In the genomic region with DNA sequence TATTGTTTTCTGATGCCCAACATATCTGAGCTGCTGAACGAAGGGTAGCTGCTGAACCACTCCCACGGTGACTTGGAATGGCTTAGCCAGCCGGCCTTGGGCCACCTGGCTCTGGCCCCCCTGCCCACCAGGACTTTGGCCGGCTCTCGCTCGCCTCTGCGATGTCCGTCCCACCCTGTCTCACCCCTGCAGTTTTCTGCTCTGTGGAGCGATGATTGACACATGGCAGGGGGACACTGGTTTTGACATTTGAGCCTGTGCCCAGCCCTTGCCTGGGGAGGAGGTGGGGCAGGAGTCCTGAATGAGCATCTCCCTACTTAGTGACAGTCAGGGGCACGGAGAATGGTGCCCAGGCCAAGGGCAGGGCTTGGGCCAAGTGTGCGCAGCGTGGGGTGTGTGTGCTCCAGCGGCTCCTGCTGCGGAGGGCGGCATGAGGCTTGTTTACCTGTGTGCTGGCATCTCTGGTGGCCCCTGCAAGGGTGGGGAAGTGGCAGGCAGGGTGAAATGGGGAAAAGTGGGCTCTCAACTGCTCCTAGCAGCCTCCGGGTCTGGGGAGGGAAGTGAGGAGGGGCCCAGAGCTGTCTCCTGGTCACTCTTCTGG, we compare ENCODE assay signal across 8 cellular contexts. TPM values are rescaled to one million over a fixed set of nuclear protein-coding genes. Genes with fewer than 3 reads are reported as not detected.
DNase-seq lines count a peak whose midpoint lies in the region; ATAC-seq lines count a peak whose summit lies in the region.

No MANE protein-coding gene starts in this region.

- H3K79me2 ChIP-seq in GM23248 (ENCODE audit: insufficient read depth), result no peaks in the 10 kb centered on the region

- peak; percentile 1 to 4 for ATAC-seq in right cardiac atrium
- no peak for ATAC-seq in GM18870 (IDR thresholded peaks at IDR 0.05; ENCODE audit: unreplicated experiment)
- ATAC-seq in GM19397 (IDR thresholded peaks at IDR 0.05; ENCODE audit: unreplicated experiment), result no peak
- ATAC-seq in GM18868 (IDR thresholded peaks at IDR 0.05; ENCODE audit: unreplicated experiment), result no peak

- peaks cover 15% of the 10 kb centered on the region for H3K36me3 Mint-ChIP-seq in activated CD4-positive, alpha-beta memory T cell treated with anti-CD3 and anti-CD28 coated beads for 36 hours

- intact Hi-C loops in activated CD4-positive, alpha-beta memory T cell treated with anti-CD3 and anti-CD28 coated beads for 36 hours (cut with micrococcal nuclease), result no loop called here
- intact Hi-C loops in right cardiac atrium (cut with DNase I), result no loop called here

- CTCF ChIA-PET in activated CD4-positive, alpha-beta memory T cell treated with anti-CD3 and anti-CD28 coated beads for 36 hours (lab: Charles Lee), result interaction anchor here (2.5 to 4.8 kb wide), 2 partner anchors 9 to 13 kb away, joined by 10 to 43 read pairs; no protein-coding TSS in a partner anchor

- H3K9ac ChIP-seq in GM23248 (peak overlapping the region; percentile 84), skeletal muscle satellite cell (ENCODE audit: low read depth, low read length) (peak overlapping the region; percentile 66)

- H3K4me1 ChIP-seq in GM23248 (ENCODE audit: insufficient read depth) (peaks cover 10% of the 10 kb centered on the region), right cardiac atrium (ENCODE audit: control insufficient read depth, insufficient read depth, low read length) (no peaks in the 10 kb centered on the region), skeletal muscle satellite cell (ENCODE audit: control insufficient read depth, insufficient read depth, low read length) (peaks cover 32% of the 10 kb centered on the region)

- no peaks in the 10 kb centered on the region for H3K9me2 ChIP-seq in GM23248 (ENCODE audit: insufficient read depth)

- in situ Hi-C loops in GM23248 (cut with MboI), result no loop called here

- peak overlapping the region; percentile 76 for H3K4me3 ChIP-seq in GM23248
- peak overlapping the region; percentile 67 for H3K4me3 ChIP-seq in right cardiac atrium (ENCODE audit: low read length)
- peak overlapping the region; percentile 71 for H3K4me3 ChIP-seq in skeletal muscle satellite cell (ENCODE audit: low read length)

- no peaks in the 10 kb centered on the region for H3K9me3 Mint-ChIP-seq in activated CD4-positive, alpha-beta memory T cell treated with anti-CD3 and anti-CD28 coated beads for 36 hours

- WGBS in GM23248 (ENCODE audit: low coverage in 1 of 2, low lambda C conversion rate in 2 of 2, missing lambda C conversion rate in 2 of 2), 2 experiments, result 57 to 63% methylated on average over 16 of the region's 16 CpGs
- WGBS in right cardiac atrium, result 77% methylated on average over 16 of the region's 16 CpGs

- no peaks in the 10 kb centered on the region for H4K20me1 ChIP-seq in GM23248 (ENCODE audit: insufficient read depth)

- H3K36me3 ChIP-seq in GM23248 (ENCODE audit: low read depth), result no peaks in the 10 kb centered on the region
- no peaks in the 10 kb centered on the region for H3K36me3 ChIP-seq in skeletal muscle satellite cell (ENCODE audit: insufficient read depth, low read length)

- H3K4me3 Mint-ChIP-seq in activated CD4-positive, alpha-beta memory T cell treated with anti-CD3 and anti-CD28 coated beads for 36 hours, result peak overlapping the region; percentile 71

- DNase-seq in GM23248 (no peak), right cardiac atrium (peak in 1 of 3 donors; percentile 64), NCI-H69 (lab: John Stamatoyannopoulos, UW) (no peak)
- DNase-seq in activated CD4-positive, alpha-beta memory T cell treated with anti-CD3 and anti-CD28 coated beads for 36 hours, result no peak

- H3K9me3 ChIP-seq in GM23248 (ENCODE audit: low read depth) (no peaks in the 10 kb centered on the region), right cardiac atrium (ENCODE audit: control insufficient read depth, low read length) (no peaks in the 10 kb centered on the region), skeletal muscle satellite cell (replicated peaks; ENCODE audit: low read length) (no peaks in the 10 kb centered on the region)

- H3F3A ChIP-seq in GM23248 (ENCODE audit: insufficient read depth), result no peaks in the 10 kb centered on the region

- H3K27me3 ChIP-seq in GM23248 (replicated peaks; ENCODE audit: insufficient read depth) (no peaks in the 10 kb centered on the region), right cardiac atrium (ENCODE audit: control insufficient read depth, insufficient read depth) (no peaks in the 10 kb centered on the region), skeletal muscle satellite cell (ENCODE audit: control insufficient read depth, insufficient read depth, low read length) (no peaks in the 10 kb centered on the region)

- no peaks in the 10 kb centered on the region for H3K27me3 Mint-ChIP-seq in activated CD4-positive, alpha-beta memory T cell treated with anti-CD3 and anti-CD28 coated beads for 36 hours

- H3K4me1 Mint-ChIP-seq in activated CD4-positive, alpha-beta memory T cell treated with anti-CD3 and anti-CD28 coated beads for 36 hours (ENCODE audit: low read depth), result peaks cover 32% of the 10 kb centered on the region

- peak overlapping the region; percentile 62 for H3K27ac Mint-ChIP-seq in activated CD4-positive, alpha-beta memory T cell treated with anti-CD3 and anti-CD28 coated beads for 36 hours

- no peak overlapping the region for H3K27ac ChIP-seq in GM23248
- H3K27ac ChIP-seq in right cardiac atrium (ENCODE audit: low read length), result peak overlapping the region; percentile 63

- POLR2A ChIA-PET in activated CD4-positive, alpha-beta memory T cell treated with anti-CD3 and anti-CD28 coated beads for 36 hours (lab: Charles Lee), result interaction anchor here (1.1 kb wide), 1 partner anchor 18 kb away, joined by 3 read pairs; no protein-coding TSS in a partner anchor

- peak overlapping the region; percentile 73 for H3K4me2 ChIP-seq in GM23248 (ENCODE audit: unreplicated experiment)
- peak overlapping the region; percentile 98 for H3K4me2 ChIP-seq in skeletal muscle satellite cell (ENCODE audit: low read length)

- peak overlapping the region; percentile 79 for H2AFZ ChIP-seq in GM23248

RNA-seq across cellular contexts. Expression of gene CDKN1C, which starts 15.7 kb away (rescaled TPM):
- total RNA-seq in GM23248 (2014; rRNA removed; shearing (Covaris generic)), result 0.43 TPM in 1 of 2 replicates, not detected in the other
- 0.38 and 1.2 TPM in 2 replicates for polyA plus RNA-seq in GM23248 (2016; fragmentation: Nextera tagmentation; extraction: Ambion mirVana)
- under 1 TPM; 0.41 to 0.69 TPM for total RNA-seq in activated CD4-positive, alpha-beta memory T cell treated with anti-CD3 and anti-CD28 coated beads for 36 hours
- total RNA-seq in right cardiac atrium, result 10 to 100 TPM; 16.1 to 26.3 (median 21.4) TPM
- polyA plus RNA-seq in right cardiac atrium, result 27.6 TPM
- total RNA-seq in skeletal muscle satellite cell (2012; rRNA removed), result 0.51 and 1.3 TPM in 2 replicates

RNA-seq across cellular contexts. Expression of gene PHLDA2, which starts 27.9 kb away (rescaled TPM):
- 11.7 and 16.8 TPM in 2 replicates for total RNA-seq in GM23248 (2014; rRNA removed; shearing (Covaris generic))
- polyA plus RNA-seq in GM23248 (2016; fragmentation: Nextera tagmentation; extraction: Ambion mirVana) (64.4 and 66.0 TPM in 2 replicates), right cardiac atrium (2.0 TPM)
- 1 to 10 TPM; 7.6 to 8.3 TPM for total RNA-seq in activated CD4-positive, alpha-beta memory T cell treated with anti-CD3 and anti-CD28 coated beads for 36 hours
- 1 to 10 TPM in 1 of 4 donors, under 1 TPM in 2, not detected in 1; 0.57 to 2.1 (median 0.74) TPM for total RNA-seq in right cardiac atrium
- 11.8 and 15.5 TPM in 2 replicates for total RNA-seq in skeletal muscle satellite cell (2012; rRNA removed)

Comparison
In these comparisons a context has a peak if more than half of its experiments do, and no peak if none do; other contexts are left out.
1. ATAC-seq: peak in right cardiac atrium (2 of 2); none in GM18870 (single experiment), GM19397 (single experiment) and GM18868 (single experiment).
2. RNA of gene CDKN1C, which starts 15.7 kb away (total RNA-seq): 16.1 to 26.3 TPM in right cardiac atrium; 0.41 to 0.69 TPM in activated CD4-positive, alpha-beta memory T cell treated with anti-CD3 and anti-CD28 coated beads for 36 hours and 0.43 TPM in GM23248; every median in the first group is over 10 times any median in the second.
3. Peak in every context shown above with its lines, with median percentiles within 50 percentile points of each other: H3K4me3 ChIP-seq.